8 cellular contexts compared by ENCODE assay signal in the genomic region with DNA sequence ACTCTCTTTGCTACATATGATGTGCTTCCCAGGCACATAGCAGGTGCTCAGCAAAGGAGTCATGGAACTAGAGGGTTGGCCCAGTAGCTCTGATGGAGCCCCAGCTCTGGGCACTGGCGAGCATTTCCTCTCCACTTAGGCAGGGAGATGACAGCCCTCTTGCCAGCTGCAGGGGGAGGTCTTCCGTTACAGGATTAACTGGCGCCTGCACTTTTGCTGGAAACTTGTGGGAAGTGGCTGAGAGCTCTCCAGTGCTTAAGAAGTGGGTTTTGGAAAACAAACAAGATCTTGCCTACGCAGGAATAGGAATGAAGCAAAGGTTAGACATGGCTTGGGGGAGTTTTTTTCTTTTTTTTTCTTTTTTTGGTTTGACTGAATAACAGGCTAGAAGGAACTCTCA.
DNase-seq lines count a peak whose midpoint lies in the region; ATAC-seq and TF ChIP-seq lines count a peak whose summit lies in the region.

No MANE protein-coding gene starts in this region.

- H3K9me3 ChIP-seq in IMR-90 (ENCODE audit: control insufficient read depth, insufficient read depth, low read length), result no peaks in the 10 kb centered on the region
- H3K9me3 ChIP-seq in smooth muscle cell (replicated peaks; ENCODE audit: low read depth), result no peaks in the 10 kb centered on the region
- no peaks in the 10 kb centered on the region for H3K9me3 ChIP-seq in T-helper 17 cell (ENCODE audit: control insufficient read depth, low read length, poor library complexity, severe bottlenecking)

- TF ChIP-seq CTCF in IMR-90 (conservative IDR thresholded peaks at IDR 0.05; ENCODE audit: low read depth, low read length) (no peak), fibroblast of villous mesenchyme (IDR thresholded peaks at IDR 0.05; ENCODE audit: insufficient read depth, low read depth, low read length) (peak; percentile 31), smooth muscle cell (IDR thresholded peaks at IDR 0.05; ENCODE audit: borderline replicate concordance, insufficient read depth, poor library complexity, severe bottlenecking) (no peak)

- no peak overlapping the region for H3K4me3 Mint-ChIP-seq in T-helper 17 cell

- no peak for TF ChIP-seq POLR2A in IMR-90 (IDR thresholded peaks at IDR 0.05; ENCODE audit: low read depth, low read length)

- H2AFZ ChIP-seq in IMR-90 (replicated peaks; ENCODE audit: low read length, poor library complexity), result no peak overlapping the region
- H2AFZ ChIP-seq in smooth muscle cell (ENCODE audit: low read depth), result no peak overlapping the region

- H4K20me1 ChIP-seq in IMR-90 (ENCODE audit: insufficient read depth, low read length), result peaks cover 3% of the 10 kb centered on the region; the same call in 1 of the 2 replicates
- no peaks in the 10 kb centered on the region for H4K20me1 ChIP-seq in smooth muscle cell (ENCODE audit: low read depth)

- 0 out of 2 replicates have a peak overlapping the region, but pooled peaks have one; percentile 0 for H3K23ac ChIP-seq in IMR-90 (ENCODE audit: low read depth, low read length)

- in situ Hi-C loops in IMR-90 (cut with MboI; ENCODE audit: low sequenced_read_pairs), result no loop called here

- H4K5ac ChIP-seq in IMR-90 (ENCODE audit: low read depth, low read length), result peak overlapping the region; percentile 48

- no TSS peak for BruUV-seq in IMR-90 (replicated peaks; lab: Mats Ljungman, UMichigan)

- H3K36me3 Mint-ChIP-seq in T-helper 17 cell (ENCODE audit: low read depth), result peaks cover 2% of the 10 kb centered on the region

- peak overlapping the region; percentile 21 for H2BK120ac ChIP-seq in IMR-90 (ENCODE audit: low read depth, low read length)

- peak overlapping the region; percentile 96 for H2AK5ac ChIP-seq in IMR-90 (ENCODE audit: low read depth, low read length)

- H3K14ac ChIP-seq in IMR-90 (replicated peaks; ENCODE audit: low read depth, low read length), result peak overlapping the region; percentile 94

- H3K27ac ChIP-seq in IMR-90 (ENCODE audit: insufficient read depth, low read length) (peak overlapping the region; percentile 27), smooth muscle cell (ENCODE audit: low read depth) (peak overlapping the region; percentile 93)

- dilution Hi-C loops in IMR-90 (cut with HindIII; ENCODE audit: low sequenced_read_pairs, unreplicated experiment), result no loop called here

- no peaks in the 10 kb centered on the region for H3K27me3 Mint-ChIP-seq in T-helper 17 cell

- peaks cover 62% of the 10 kb centered on the region for H3F3A ChIP-seq in smooth muscle cell (ENCODE audit: low read depth)

- DNase-seq in IMR-90, result peak; percentile 87
- DNase-seq in RPMI7951 (ENCODE audit: low read depth), result peak; percentile 79
- peak; percentile 90 for DNase-seq in fibroblast of villous mesenchyme (ENCODE audit: low read depth)
- DNase-seq in smooth muscle cell (lab: John Stamatoyannopoulos, UW; ENCODE audit: unreplicated experiment), result no peak
- no peak for DNase-seq in T-helper 17 cell
- no peak for DNase-seq in COLO668 (lab: John Stamatoyannopoulos, UW; ENCODE audit: unreplicated experiment)
- no peak for DNase-seq in NCI-H1436 (lab: John Stamatoyannopoulos, UW)
- DNase-seq in stimulated activated CD4-positive, alpha-beta T cell treated with anti-CD3 and anti-CD28 coated beads, Interleukin-4, amount 100 ng/mL, for 24 hours, result no peak

- peaks cover 27% of the 10 kb centered on the region for H3K79me2 ChIP-seq in smooth muscle cell (ENCODE audit: low read depth)

- peak overlapping the region; percentile 76 for H2BK5ac ChIP-seq in IMR-90 (ENCODE audit: low read depth, low read length, poor library complexity, severe bottlenecking)

- CTCF ChIA-PET in IMR-90 (lab: Yijun Ruan, JAX), result interaction anchor here (0.7 kb wide), 1 partner anchor 984 kb away, joined by 3 read pairs; no protein-coding TSS in a partner anchor

- peaks cover 30 to 87% of the 10 kb centered on the region in 2 experiments for H3K79me1 ChIP-seq in IMR-90 (ENCODE audit: low read depth in 1 of 2, low read length in 2 of 2)

- H3K4me3 ChIP-seq in IMR-90 (ENCODE audit: insufficient read depth, low read depth, low read length), result no peak overlapping the region
- H3K4me3 ChIP-seq in fibroblast of villous mesenchyme (ENCODE audit: low read depth, low read length), result no peak overlapping the region
- no peak overlapping the region for H3K4me3 ChIP-seq in smooth muscle cell

- peak overlapping the region; percentile 69; the same call in 1 of the 2 replicates for H2BK20ac ChIP-seq in IMR-90 (ENCODE audit: low read depth, low read length)

- WGBS in IMR-90 (ENCODE audit: extremely low coverage in 2 of 2, insufficient read length in 1 of 2), 2 experiments, result no CpG with 5 or more reads among the region's 4 CpGs
- 16% methylated on average over 4 of the region's 4 CpGs for WGBS in smooth muscle cell (ENCODE audit: low lambda C conversion rate)

- H3K4me1 Mint-ChIP-seq in T-helper 17 cell, result peaks cover 33% of the 10 kb centered on the region

- H3K27me3 ChIP-seq in IMR-90 (ENCODE audit: control insufficient read depth, insufficient read depth, low read length), result no peaks in the 10 kb centered on the region
- no peaks in the 10 kb centered on the region for H3K27me3 ChIP-seq in smooth muscle cell (ENCODE audit: low read depth)

- H3K4ac ChIP-seq in IMR-90 (ENCODE audit: low read depth, low read length), result peak overlapping the region; percentile 93

- H3K9ac ChIP-seq in IMR-90 (ENCODE audit: low read depth, low read length) (no peak overlapping the region), smooth muscle cell (ENCODE audit: low read depth) (peak overlapping the region; percentile 69)

- peak overlapping the region; percentile 55; the same call in 1 of the 2 replicates for H4K91ac ChIP-seq in IMR-90 (ENCODE audit: insufficient read depth, low read depth, low read length)

- peak overlapping the region; percentile 28; the same call in 1 of the 2 replicates for H3K18ac ChIP-seq in IMR-90 (ENCODE audit: low read depth, low read length)

- TF ChIP-seq RAD21 in IMR-90 (IDR thresholded peaks at IDR 0.05; ENCODE audit: low read length), result peak; percentile 16; the same call in 1 of the 2 replicates

- intact Hi-C loops in IMR-90 (cut with micrococcal nuclease), result no loop called here

- peaks cover 39% of the 10 kb centered on the region for H3K4me1 ChIP-seq in IMR-90 (ENCODE audit: control insufficient read depth, insufficient read depth, low read length)
- H3K4me1 ChIP-seq in smooth muscle cell (ENCODE audit: low read depth), result peaks cover 50% of the 10 kb centered on the region

- H4K8ac ChIP-seq in IMR-90 (ENCODE audit: low read depth in 2 of 2, low read length in 2 of 2), result peak overlapping the region; percentile 39 to 83; a peak in 1 of 4 replicates

- ATAC-seq in IMR-90 (ENCODE audit: low read depth) (peak; percentile 8), T-helper 17 cell (no peak)

- no peak overlapping the region for H3K56ac ChIP-seq in IMR-90 (ENCODE audit: extremely low read depth, insufficient read depth, low read length)

- peaks cover 40% of the 10 kb centered on the region for H3K9me1 ChIP-seq in IMR-90 (ENCODE audit: insufficient read depth, low read length)

- H3K36me3 ChIP-seq in IMR-90 (ENCODE audit: control insufficient read depth, insufficient read depth, low read length), result peaks cover 8% of the 10 kb centered on the region; the same call in 1 of the 2 replicates
- no peaks in the 10 kb centered on the region for H3K36me3 ChIP-seq in smooth muscle cell (ENCODE audit: low read depth)

- POLR2A ChIA-PET in IMR-90 (lab: Charles Lee; ENCODE audit: unreplicated experiment), result no interaction called here

- peak overlapping the region; percentile 0 for H2AK9ac ChIP-seq in IMR-90 (replicated peaks; ENCODE audit: low read depth, low read length, poor library complexity)

- no peak overlapping the region for H3K4me2 ChIP-seq in IMR-90 (ENCODE audit: low read depth, low read length)
- peak overlapping the region; percentile 42 for H3K4me2 ChIP-seq in smooth muscle cell

- H2BK15ac ChIP-seq in IMR-90 (ENCODE audit: low read depth, low read length), result peak overlapping the region; percentile 90; the same call in 2 of the 3 replicates

- H3K27ac Mint-ChIP-seq in T-helper 17 cell, result no peak overlapping the region

TF ChIP-seq in IMR-90, 13 proteins besides CTCF, POLR2A, EP300 and RAD21:
- TF ChIP-seq CHD1 (IDR thresholded peaks at IDR 0.05; ENCODE audit: low read depth, low read length) (no peak), SMC3 (IDR thresholded peaks at IDR 0.05; ENCODE audit: low read depth, low read length) (0 out of 2 replicates have a peak, but pooled peaks have one; percentile 10)

Comparison
In these comparisons a context has a peak if more than half of its experiments do, and no peak if none do; other contexts are left out.
1. DNase-seq: peak in IMR-90 (single experiment), RPMI7951 (single experiment) and fibroblast of villous mesenchyme (single experiment); none in smooth muscle cell (single experiment), T-helper 17 cell (0 of 3), COLO668 (single experiment), NCI-H1436 (single experiment) and stimulated activated CD4-positive, alpha-beta T cell treated with anti-CD3 and anti-CD28 coated beads, Interleukin-4, amount 100 ng/mL, for 24 hours (single experiment).